ENCODE assay signal across 4 cellular contexts in the genomic region with DNA sequence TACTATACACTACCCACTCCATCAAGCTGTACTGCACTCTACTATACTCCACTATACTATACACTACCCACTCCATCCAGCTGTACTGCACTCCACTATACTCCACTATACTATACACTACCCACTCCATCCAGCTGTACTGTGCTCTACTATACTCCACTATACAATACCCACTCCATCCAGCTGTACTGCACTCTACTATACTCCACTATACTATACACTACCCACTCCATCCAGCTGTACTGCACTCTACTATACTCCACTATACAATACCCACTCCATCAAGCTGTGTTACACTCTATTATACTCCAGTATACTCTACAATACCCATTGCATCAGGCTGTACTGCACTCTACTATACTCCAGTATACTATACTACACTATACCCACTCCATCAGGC. TPM values are rescaled to one million over a fixed set of nuclear protein-coding genes. Genes with fewer than 3 reads are reported as not detected.
"Had no signal": no experiment of that assay in that cellular context is flagged by ENCODE, and none has a peak within 500 bp of the region (broad histone marks: within the 10 kb centered on the region; RNA-seq: fewer than 3 reads in every experiment).

No MANE protein-coding gene starts in this region.

RNA-seq across cellular contexts. Expression of gene ADRA2C, which starts 48.7 kb away (rescaled TPM):
- total RNA-seq: activated CD4-positive, alpha-beta memory T cell treated with anti-CD3 and anti-CD28 coated beads, Interleukin-2, amount 10 ng/mL, durations not matched to agents 7 days and 5 days; activated CD8-positive, alpha-beta memory T cell treated with anti-CD3 and anti-CD28 coated beads, Interleukin-2, amount 10 ng/mL, durations not matched to agents 7 days and 5 days; M059J; PC-3 had no signal
